ENCODE assay signal across 26 cellular contexts in the genomic region with DNA sequence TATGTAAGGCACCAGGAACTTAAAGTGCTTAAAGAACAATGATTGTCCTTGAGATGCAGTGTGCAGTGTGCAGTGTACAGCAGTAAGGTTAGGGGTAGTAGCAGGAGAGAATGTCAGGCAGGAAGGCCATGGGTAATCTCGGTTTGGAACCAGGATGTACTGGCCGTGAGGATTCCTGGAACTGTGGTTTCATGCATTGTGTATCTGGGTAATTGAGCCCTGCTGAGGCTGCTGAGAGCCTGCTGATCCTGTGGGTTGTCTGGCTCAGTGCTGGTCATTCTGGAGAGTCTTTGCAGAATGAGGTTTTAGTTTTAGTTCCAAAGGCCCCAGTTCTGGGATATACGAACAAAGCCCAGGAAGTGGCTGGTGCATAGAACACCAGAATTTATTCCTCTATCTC.
"Had no signal": no experiment of that assay in that cellular context is flagged by ENCODE, and none has a peak within 500 bp of the region (broad histone marks: within the 10 kb centered on the region; RNA-seq: fewer than 3 reads in every experiment).

No MANE protein-coding gene starts in this region.

- H3K4me3 Mint-ChIP-seq: activated CD4-positive, alpha-beta memory T cell treated with anti-CD3 and anti-CD28 coated beads for 36 hours; activated CD4-positive, alpha-beta T cell treated with anti-CD3 and anti-CD28 coated beads, Interleukin-2, amount 10 ng/mL, durations not matched to agents 24 days and 14 days; activated naive CD4-positive, alpha-beta T cell treated with anti-CD3 and anti-CD28 coated beads, Interleukin-2, amount 10 ng/mL, durations not matched to agents 7 days and 5 days; activated naive CD8-positive, alpha-beta T cell treated with anti-CD3 and anti-CD28 coated beads, Interleukin-2, amount 10 ng/mL, durations not matched to agents 7 days and 5 days; brain; naive thymus-derived CD4-positive, alpha-beta T cell had no signal

- DNase-seq: activated CD4-positive, alpha-beta memory T cell treated with anti-CD3 and anti-CD28 coated beads for 36 hours; activated CD4-positive, alpha-beta T cell treated with anti-CD3 and anti-CD28 coated beads, Interleukin-2, amount 10 ng/mL, durations not matched to agents 24 days and 14 days; activated CD8-positive, alpha-beta memory T cell treated with anti-CD3 and anti-CD28 coated beads, Interleukin-2, amount 50 U/mL, for 4 hours; activated gamma-delta T cell; activated naive CD4-positive, alpha-beta T cell treated with anti-CD3 and anti-CD28 coated beads, Interleukin-2, amount 10 ng/mL, durations not matched to agents 7 days and 5 days; activated naive CD8-positive, alpha-beta T cell treated with anti-CD3 and anti-CD28 coated beads, Interleukin-2, amount 10 ng/mL, durations not matched to agents 7 days and 5 days; activated T-cell treated with anti-CD3 and anti-CD28 coated beads, Interleukin-2, amount 50 U/mL, for 1 hour; cerebellar nuclear complex; colonic mucosa; effector CD8-positive, alpha-beta T cell; gastrocnemius medialis; glutamatergic neuron; left cardiac atrium; left ventricle myocardium superior; mammary epithelial cell; naive thymus-derived CD4-positive, alpha-beta T cell; nucleus accumbens; pancreas; stimulated activated CD4-positive, alpha-beta T cell treated with anti-CD3 and anti-CD28 coated beads, Interleukin-15, amount 100 ng/mL, for 24 hours; stimulated activated CD4-positive, alpha-beta T cell treated with anti-CD3 and anti-CD28 coated beads, Interleukin-2, amount 100 ng/mL, for 24 hours; stimulated activated naive CD4-positive, alpha-beta T cell; T-helper 9 cell; tibial artery; upper lobe of right lung had no signal

- ATAC-seq: activated CD4-positive, CD25-positive, alpha-beta regulatory T cell treated with anti-CD3 and anti-CD28 coated beads, Interleukin-2, amount 50 U/mL, for 24 hours; gastrocnemius medialis; left cardiac atrium; left ventricle myocardium superior; naive thymus-derived CD4-positive, alpha-beta T cell; upper lobe of right lung had no signal

- H3K27ac Mint-ChIP-seq: activated CD4-positive, alpha-beta memory T cell treated with anti-CD3 and anti-CD28 coated beads for 36 hours; activated CD4-positive, alpha-beta T cell treated with anti-CD3 and anti-CD28 coated beads, Interleukin-2, amount 10 ng/mL, durations not matched to agents 24 days and 14 days; activated naive CD4-positive, alpha-beta T cell treated with anti-CD3 and anti-CD28 coated beads, Interleukin-2, amount 10 ng/mL, durations not matched to agents 7 days and 5 days; activated naive CD8-positive, alpha-beta T cell treated with anti-CD3 and anti-CD28 coated beads, Interleukin-2, amount 10 ng/mL, durations not matched to agents 7 days and 5 days; naive thymus-derived CD4-positive, alpha-beta T cell had no signal

- H3K27me3 Mint-ChIP-seq: activated CD4-positive, alpha-beta memory T cell treated with anti-CD3 and anti-CD28 coated beads for 36 hours; activated CD4-positive, alpha-beta T cell treated with anti-CD3 and anti-CD28 coated beads, Interleukin-2, amount 10 ng/mL, durations not matched to agents 24 days and 14 days; activated naive CD4-positive, alpha-beta T cell treated with anti-CD3 and anti-CD28 coated beads, Interleukin-2, amount 10 ng/mL, durations not matched to agents 7 days and 5 days; activated naive CD8-positive, alpha-beta T cell treated with anti-CD3 and anti-CD28 coated beads, Interleukin-2, amount 10 ng/mL, durations not matched to agents 7 days and 5 days; naive thymus-derived CD4-positive, alpha-beta T cell had no signal

- H3K4me1 Mint-ChIP-seq: activated CD4-positive, alpha-beta T cell treated with anti-CD3 and anti-CD28 coated beads, Interleukin-2, amount 10 ng/mL, durations not matched to agents 24 days and 14 days; activated naive CD4-positive, alpha-beta T cell treated with anti-CD3 and anti-CD28 coated beads, Interleukin-2, amount 10 ng/mL, durations not matched to agents 7 days and 5 days; activated naive CD8-positive, alpha-beta T cell treated with anti-CD3 and anti-CD28 coated beads, Interleukin-2, amount 10 ng/mL, durations not matched to agents 7 days and 5 days; brain had no signal
